1 cellular context compared by ENCODE assay signal in genomic region chr2:238910751-238911351, GRCh38.
TF ChIP-seq lines count a peak whose summit lies in the region.

No MANE protein-coding gene starts in this region.

TF ChIP-seq in SK-N-SH treated with all-trans-retinoic acid at 6 μM for 48 hours, 23 proteins besides CTCF, POLR2A, EP300 and RAD21 (continued from another document):
- TF ChIP-seq CSRNP3 (CRISPR knock-in tag; IDR thresholded peaks at IDR 0.05) (no peak), GLIS3 (CRISPR knock-in tag; IDR thresholded peaks at IDR 0.05) (no peak), ESRRG (CRISPR knock-in tag; IDR thresholded peaks at IDR 0.05) (no peak), SNAI2 (CRISPR knock-in tag; IDR thresholded peaks at IDR 0.05) (no peak), BACH2 (CRISPR knock-in tag; IDR thresholded peaks at IDR 0.05; ENCODE audit: borderline replicate concordance) (no peak), ZFP30 (CRISPR knock-in tag; IDR thresholded peaks at IDR 0.05) (no peak), ZNF70 (CRISPR knock-in tag; IDR thresholded peaks at IDR 0.05) (no peak), TCF4 (CRISPR knock-in tag; IDR thresholded peaks at IDR 0.05; ENCODE audit: borderline replicate concordance) (no peak), OSR1 (CRISPR knock-in tag; IDR thresholded peaks at IDR 0.05) (no peak)
- TF ChIP-seq, protein P1, sequence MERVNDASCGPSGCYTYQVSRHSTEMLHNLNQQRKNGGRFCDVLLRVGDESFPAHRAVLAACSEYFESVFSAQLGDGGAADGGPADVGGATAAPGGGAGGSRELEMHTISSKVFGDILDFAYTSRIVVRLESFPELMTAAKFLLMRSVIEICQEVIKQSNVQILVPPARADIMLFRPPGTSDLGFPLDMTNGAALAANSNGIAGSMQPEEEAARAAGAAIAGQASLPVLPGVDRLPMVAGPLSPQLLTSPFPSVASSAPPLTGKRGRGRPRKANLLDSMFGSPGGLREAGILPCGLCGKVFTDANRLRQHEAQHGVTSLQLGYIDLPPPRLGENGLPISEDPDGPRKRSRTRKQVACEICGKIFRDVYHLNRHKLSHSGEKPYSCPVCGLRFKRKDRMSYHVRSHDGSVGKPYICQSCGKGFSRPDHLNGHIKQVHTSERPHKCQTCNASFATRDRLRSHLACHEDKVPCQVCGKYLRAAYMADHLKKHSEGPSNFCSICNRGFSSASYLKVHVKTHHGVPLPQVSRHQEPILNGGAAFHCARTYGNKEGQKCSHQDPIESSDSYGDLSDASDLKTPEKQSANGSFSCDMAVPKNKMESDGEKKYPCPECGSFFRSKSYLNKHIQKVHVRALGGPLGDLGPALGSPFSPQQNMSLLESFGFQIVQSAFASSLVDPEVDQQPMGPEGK (CRISPR knock-in tag; IDR thresholded peaks at IDR 0.05; ENCODE audit: borderline replicate concordance) = no peak
